Comparison of ENCODE assay signal across 8 cellular contexts in genomic region chr19:56367829-56368711, GRCh38. TPM values are rescaled to one million over a fixed set of nuclear protein-coding genes. Genes with fewer than 3 reads are reported as not detected.
DNase-seq lines count a peak whose midpoint lies in the region; ATAC-seq and TF ChIP-seq lines count a peak whose summit lies in the region.

No MANE protein-coding gene starts in this region.

- intact Hi-C loops in natural killer cell (cut with micrococcal nuclease) = loop anchor here (1.0 kb wide), 1 partner anchor 25 kb away; the partner anchor contains the start of gene ZNF582

- peaks cover 26 to 29% of the 10 kb centered on the region in 2 donors for H3K4me1 Mint-ChIP-seq in natural killer cell

- H3K27ac Mint-ChIP-seq in natural killer cell = peak overlapping the region; percentile 92 to 98

- H3K9me3 Mint-ChIP-seq in natural killer cell = peaks cover 2 to 8% of the 10 kb centered on the region in 2 donors

- peak; percentile 92 to 94 (median 93) for ATAC-seq in natural killer cell

- H3K27me3 Mint-ChIP-seq in natural killer cell (ENCODE audit: low read depth in 2 of 2) = no peaks in the 10 kb centered on the region

- TF ChIP-seq CTCF in GM12864 (IDR thresholded peaks at IDR 0.05; ENCODE audit: low read depth, low read length, missing control alignments) = peak; percentile 1
- peak; percentile 11 for TF ChIP-seq CTCF in natural killer cell (IDR thresholded peaks at IDR 0.05)

- peaks cover 27% of the 10 kb centered on the region for H3K36me3 Mint-ChIP-seq in natural killer cell

- H3K4me3 Mint-ChIP-seq in natural killer cell = peak overlapping the region; percentile 96

- H3K4me3 ChIP-seq in GM12864 (ENCODE audit: low read depth, low read length) = peak overlapping the region; percentile 59

- DNase-seq in GM12864 (ENCODE audit: low read depth) (peak; percentile 78), HK-2 (ENCODE audit: unreplicated experiment) (peak; percentile 98), RPMI7951 (ENCODE audit: low read depth) (peak; percentile 83), activated gamma-delta T cell treated with Interleukin-2 at 50 U/mL for 16 hours (peak; percentile 81), fibroblast of the conjunctiva (ENCODE audit: low read depth) (peak; percentile 95), natural killer cell (peak; percentile 84), NCI-H226 (no peak)
- DNase-seq in stimulated activated CD8-positive, alpha-beta memory T cell treated with anti-CD3 and anti-CD28 coated beads, Interleukin-7, amount 100 ng/mL, for 48 hours (ENCODE audit: extremely low read depth in 1 of 2, low read depth in 1 of 2) = peak; percentile 63 to 80

RNA-seq across cellular contexts. Expression of gene ZNF582, which starts 25.3 kb away (rescaled TPM):
- total RNA-seq in RPMI7951 (2014; rRNA removed; shearing (Covaris generic)) = 0.68 and 2.6 TPM in 2 replicates
- 1 to 10 TPM; 1.3 to 3.3 (median 2.8) TPM for total RNA-seq in natural killer cell

RNA-seq across cellular contexts. Expression of gene ZNF583, which starts 36.1 kb away (rescaled TPM):
- 2.1 and 3.5 TPM in 2 replicates for total RNA-seq in RPMI7951 (2014; rRNA removed; shearing (Covaris generic))
- total RNA-seq in natural killer cell = 1 to 10 TPM; 2.7 to 5.1 (median 3.3) TPM

RNA-seq across cellular contexts. Expression of gene ZSCAN5A, which starts 53.4 kb away (rescaled TPM):
- 8.9 and 10.9 TPM in 2 replicates for total RNA-seq in RPMI7951 (2014; rRNA removed; shearing (Covaris generic))
- total RNA-seq in natural killer cell = 10 to 100 TPM in 1 of 3 donors, 1 to 10 TPM in 2; 6.7 to 10.2 (median 7.9) TPM
